In the genomic region with DNA sequence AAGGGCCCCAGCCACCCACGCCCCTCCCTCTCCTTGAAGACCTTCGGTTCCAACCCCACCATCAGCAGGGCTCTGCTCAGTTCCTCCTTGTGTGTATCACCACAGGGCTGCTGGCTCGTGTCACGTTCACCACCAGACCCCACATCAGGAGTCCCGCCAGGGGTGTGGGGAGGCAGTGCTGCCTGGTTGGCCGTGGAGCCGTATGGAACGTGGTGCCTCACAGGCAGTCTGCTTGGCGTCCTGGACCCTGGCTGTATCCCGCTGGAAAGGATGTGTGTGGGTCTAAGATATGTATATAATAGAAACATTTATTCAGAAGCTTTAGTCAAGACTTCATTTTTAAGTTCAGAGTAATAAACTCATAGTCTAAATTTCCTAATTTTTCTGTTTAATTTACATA, we compare ENCODE assay signal across 7 cellular contexts. TPM values are rescaled to one million over a fixed set of nuclear protein-coding genes. Genes with fewer than 3 reads are reported as not detected.
DNase-seq lines count a peak whose midpoint lies in the region; ATAC-seq, FAIRE-seq and TF ChIP-seq lines count a peak whose summit lies in the region.
"Not testable (repeated sequence)": the region's sequence is repeated elsewhere in the genome, so short reads cannot be mapped to it uniquely, and the experiment has no call there.
"Had no signal": no experiment of that assay in that cellular context is flagged by ENCODE, and none has a peak within 500 bp of the region (broad histone marks: within the 10 kb centered on the region; RNA-seq: fewer than 3 reads in every experiment).

No MANE protein-coding gene starts in this region.

- not testable (repeated sequence) for H3K9me3 ChIP-seq in kidney (ENCODE audit: control insufficient read depth in 1 of 2, low read length in 2 of 2)

- H3K36me3 ChIP-seq in kidney (ENCODE audit: control insufficient read depth in 1 of 2, insufficient read depth in 2 of 2, low read length in 2 of 2): peaks cover 6 to 34% of the 10 kb centered on the region in 2 donors

- ATAC-seq in activated CD8-positive, alpha-beta T cell treated with anti-CD3 and anti-CD28 coated beads for 36 hours: peak; percentile 13

- H3K27ac Mint-ChIP-seq in activated CD8-positive, alpha-beta T cell treated with anti-CD3 and anti-CD28 coated beads for 36 hours: not testable (repeated sequence)

- peaks cover 39% of the 10 kb centered on the region for H3K36me3 Mint-ChIP-seq in activated CD8-positive, alpha-beta T cell treated with anti-CD3 and anti-CD28 coated beads for 36 hours (ENCODE audit: low read depth)

- H3K4me3 ChIP-seq in kidney (ENCODE audit: low read length in 2 of 2): not testable (repeated sequence)

- not testable (repeated sequence) for H3K9me3 Mint-ChIP-seq in activated CD8-positive, alpha-beta T cell treated with anti-CD3 and anti-CD28 coated beads for 36 hours

- H3K4me1 Mint-ChIP-seq in activated CD8-positive, alpha-beta T cell treated with anti-CD3 and anti-CD28 coated beads for 36 hours (ENCODE audit: low read depth): not testable (repeated sequence)

- POLR2A ChIA-PET in activated CD8-positive, alpha-beta T cell treated with anti-CD3 and anti-CD28 coated beads for 36 hours (lab: Charles Lee): not testable (repeated sequence)

- H3K27me3 Mint-ChIP-seq in activated CD8-positive, alpha-beta T cell treated with anti-CD3 and anti-CD28 coated beads for 36 hours: not testable (repeated sequence)

- H3K27ac ChIP-seq in kidney (ENCODE audit: low read depth in 2 of 2, low read length in 2 of 2): not testable (repeated sequence)

- not testable (repeated sequence) for H3K4me1 ChIP-seq in kidney (ENCODE audit: control insufficient read depth in 1 of 2, insufficient read depth in 1 of 2, low read depth in 1 of 2, low read length in 2 of 2)

- CTCF ChIA-PET in activated CD8-positive, alpha-beta T cell treated with anti-CD3 and anti-CD28 coated beads for 36 hours (lab: Charles Lee): not testable (repeated sequence)

- DNase-seq in activated CD8-positive, alpha-beta T cell treated with anti-CD3 and anti-CD28 coated beads for 36 hours: not testable (repeated sequence)
- DNase-seq in cardiac septum (ENCODE audit: low spot score) (peak; percentile 76), kidney (peak; percentile 62), posterior vena cava (ENCODE audit: low spot score) (peak; percentile 53)

- not testable (repeated sequence) for H3K4me3 Mint-ChIP-seq in activated CD8-positive, alpha-beta T cell treated with anti-CD3 and anti-CD28 coated beads for 36 hours

- not testable (repeated sequence) for TF ChIP-seq CTCF in activated CD8-positive, alpha-beta T cell treated with anti-CD3 and anti-CD28 coated beads for 36 hours (IDR thresholded peaks at IDR 0.05); kidney (IDR thresholded peaks at IDR 0.05; ENCODE audit: borderline replicate concordance, extremely low read depth, insufficient read depth)

- H3K9ac ChIP-seq in kidney (ENCODE audit: low read length in 2 of 2): not testable (repeated sequence)

- FAIRE-seq in kidney (lab: Jason Lieb, UNC): not testable (repeated sequence)

- intact Hi-C loops in activated CD8-positive, alpha-beta T cell treated with anti-CD3 and anti-CD28 coated beads for 36 hours (cut with micrococcal nuclease); cardiac septum (cut with DNase I); kidney (cut with DNase I); posterior vena cava (cut with DNase I): not testable (repeated sequence)

RNA-seq across cellular contexts. Expression of gene MUC20, which starts 40.1 kb away (rescaled TPM):
- under 1 TPM; 0.20 to 0.65 TPM for total RNA-seq in activated CD8-positive, alpha-beta T cell treated with anti-CD3 and anti-CD28 coated beads for 36 hours
- total RNA-seq in cardiac septum (6.5 TPM), kidney (42.6 TPM), posterior vena cava (1 to 10 TPM; 3.8 to 9.4 TPM)
- polyA plus RNA-seq in kidney (ENCODE audit: insufficient read depth, low read depth, low replicate concordance): 53.3 TPM
- total RNA-seq: Daoy had no signal
- polyA plus RNA-seq: CD14-positive monocyte; CD8-positive, alpha-beta memory T cell had no signal
